Comparison of ENCODE assay signal across 13 cellular contexts in genomic region chr10:78515037-78515872, GRCh38.
DNase-seq lines count a peak whose midpoint lies in the region; ATAC-seq and TF ChIP-seq lines count a peak whose summit lies in the region.
"Had no signal": no experiment of that assay in that cellular context is flagged by ENCODE, and none has a peak within 500 bp of the region (broad histone marks: within the 10 kb centered on the region; RNA-seq: fewer than 3 reads in every experiment).

No MANE protein-coding gene starts in this region.

- WGBS in hepatocyte (ENCODE audit: low lambda C conversion rate, missing lambda C conversion rate): 89% methylated on average over 10 of the region's 10 CpGs

- peak; percentile 59 for DNase-seq in EH (ENCODE audit: low read depth)
- DNase-seq in RWPE1 (ENCODE audit: low spot score): peak; percentile 28
- DNase-seq in hepatocyte (ENCODE audit: low spot score): no peak
- DNase-seq in NCI-H1092 treated with DMSO at 0.1 percent for 48 hours (lab: John Stamatoyannopoulos, UW): no peak
- no peak for DNase-seq in COR-L47 (lab: John Stamatoyannopoulos, UW)
- DNase-seq: dorsolateral prefrontal cortex, KG1 had no signal

- H3K36me3 ChIP-seq in hepatocyte (replicated peaks; ENCODE audit: insufficient read depth, low read depth): no peaks in the 10 kb centered on the region
- no peaks in the 10 kb centered on the region for H3K36me3 ChIP-seq in rectal smooth muscle tissue (ENCODE audit: control insufficient read depth, insufficient read depth, low read length)
- H3K36me3 ChIP-seq: adrenal gland; BLaER1 treated with 17β-estradiol and CSF1 and Interleukin-3, amounts not matched to agents 10 nM and 100 nM had no signal

- no peak overlapping the region for H3K9ac ChIP-seq in rectal smooth muscle tissue (ENCODE audit: low read length)
- H3K9ac ChIP-seq: BLaER1 treated with 17β-estradiol and CSF1 and Interleukin-3, amounts not matched to agents 10 nM and 100 nM had no signal

- H4K20me1 ChIP-seq in hepatocyte (ENCODE audit: insufficient read depth, poor library complexity, severe bottlenecking): no peaks in the 10 kb centered on the region
- H4K20me1 ChIP-seq: BLaER1 treated with 17β-estradiol and CSF1 and Interleukin-3, amounts not matched to agents 10 nM and 100 nM had no signal

- POLR2A ChIA-PET in RWPE1 (lab: Yijun Ruan, JAX; ENCODE audit: low non-redundant PET): no interaction called here

- H3K4me3 ChIP-seq in hepatocyte (no peak overlapping the region), rectal smooth muscle tissue (ENCODE audit: low read length) (no peak overlapping the region)
- H3K4me3 ChIP-seq: adrenal gland; BLaER1 treated with 17β-estradiol and CSF1 and Interleukin-3, amounts not matched to agents 10 nM and 100 nM; dorsolateral prefrontal cortex; skin epidermis had no signal

- no peak for TF ChIP-seq CTCF in RWPE1 (conservative IDR thresholded peaks at IDR 0.05; ENCODE audit: low read depth)
- no peak for TF ChIP-seq CTCF in hepatocyte (IDR thresholded peaks at IDR 0.05; ENCODE audit: poor library complexity)

- no peaks in the 10 kb centered on the region for H3K79me2 ChIP-seq in hepatocyte

- ATAC-seq in HG03439 (IDR thresholded peaks at IDR 0.05; ENCODE audit: unreplicated experiment) (no peak), HG03159 (IDR thresholded peaks at IDR 0.05; ENCODE audit: unreplicated experiment) (no peak)

- H3K9me3 ChIP-seq in hepatocyte (ENCODE audit: low read depth): no peaks in the 10 kb centered on the region
- H3K9me3 ChIP-seq: adrenal gland; BLaER1 treated with 17β-estradiol and CSF1 and Interleukin-3, amounts not matched to agents 10 nM and 100 nM had no signal

- H3K27me3 ChIP-seq in hepatocyte (no peaks in the 10 kb centered on the region), rectal smooth muscle tissue (ENCODE audit: control insufficient read depth, insufficient read depth, low read length) (no peaks in the 10 kb centered on the region)
- H3K27me3 ChIP-seq: adrenal gland; BLaER1 treated with 17β-estradiol and CSF1 and Interleukin-3, amounts not matched to agents 10 nM and 100 nM; dorsolateral prefrontal cortex had no signal

- H3K27ac ChIP-seq in RWPE1 (no peak overlapping the region), hepatocyte (peak overlapping the region; percentile 43), rectal smooth muscle tissue (ENCODE audit: low read depth, low read length) (peak overlapping the region; percentile 70)
- H3K27ac ChIP-seq: BLaER1 treated with 17β-estradiol and CSF1 and Interleukin-3, amounts not matched to agents 10 nM and 100 nM; dorsolateral prefrontal cortex had no signal

- CTCF ChIA-PET in RWPE1 (lab: Yijun Ruan, JAX): interaction anchor here (0.7 kb wide), 1 partner anchor 45 kb away, joined by 3 read pairs; no protein-coding TSS in a partner anchor

- no peak overlapping the region for H3K4me2 ChIP-seq in hepatocyte
- H3K4me2 ChIP-seq: BLaER1 treated with 17β-estradiol and CSF1 and Interleukin-3, amounts not matched to agents 10 nM and 100 nM had no signal

- peaks cover 5% of the 10 kb centered on the region for H3K4me1 ChIP-seq in hepatocyte (ENCODE audit: insufficient read depth)
- peaks cover 52% of the 10 kb centered on the region for H3K4me1 ChIP-seq in rectal smooth muscle tissue (ENCODE audit: control insufficient read depth, insufficient read depth, low read length)
- H3K4me1 ChIP-seq: adrenal gland; BLaER1 treated with 17β-estradiol and CSF1 and Interleukin-3, amounts not matched to agents 10 nM and 100 nM had no signal

- no peak overlapping the region for H2AFZ ChIP-seq in hepatocyte

- H3K9me2 ChIP-seq in hepatocyte (replicated peaks; ENCODE audit: insufficient read depth): no peaks in the 10 kb centered on the region

Comparison
In these comparisons a context has a peak if more than half of its experiments do, and no peak if none do; other contexts are left out.
1. DNase-seq: peak in EH (single experiment) and RWPE1 (single experiment); none in hepatocyte (single experiment), NCI-H1092 treated with DMSO at 0.1 percent for 48 hours (single experiment) and COR-L47 (single experiment).